Comparison of ENCODE assay signal across 15 cellular contexts in the genomic region with DNA sequence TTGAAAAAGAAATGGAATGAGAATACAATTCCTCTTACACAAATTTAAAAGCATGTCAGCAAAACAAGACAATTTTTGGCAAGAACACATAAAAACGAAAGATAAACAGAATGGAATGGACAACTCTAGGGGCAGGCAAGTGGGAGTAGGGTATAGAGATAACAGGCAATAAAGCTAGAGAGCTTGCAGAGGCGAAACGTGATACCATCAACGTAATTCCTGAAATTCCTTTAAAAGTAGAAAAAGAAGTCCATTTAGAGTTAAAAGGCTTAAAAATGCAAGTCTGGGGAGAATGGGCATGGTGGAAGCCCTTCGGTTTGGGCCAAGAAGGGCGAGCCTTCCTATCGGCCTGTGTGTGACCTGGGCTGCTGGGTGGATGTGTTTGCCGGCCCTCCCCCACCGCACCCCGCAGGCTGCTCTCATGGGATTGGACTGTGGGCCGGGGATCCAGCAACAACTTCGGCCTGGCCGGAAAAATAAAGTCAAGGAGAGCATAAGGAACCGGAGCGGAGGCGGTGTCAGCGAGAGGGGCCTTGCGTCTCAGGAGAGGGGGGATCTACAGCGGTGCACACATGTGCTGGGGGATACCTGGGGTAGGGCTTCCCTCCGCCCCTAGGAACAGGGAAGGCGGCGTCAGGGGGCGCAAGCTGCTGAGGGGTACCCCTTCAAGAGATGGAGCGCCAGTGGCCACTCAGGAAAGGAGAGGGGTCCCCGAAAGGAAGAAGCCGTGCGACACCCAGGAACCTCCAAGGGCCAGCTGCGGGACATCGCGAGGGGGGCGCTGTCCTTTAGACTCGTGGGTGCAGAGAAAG. TPM values are rescaled to one million over a fixed set of nuclear protein-coding genes. Genes with fewer than 3 reads are reported as not detected.
DNase-seq lines count a peak whose midpoint lies in the region; ATAC-seq, FAIRE-seq and TF ChIP-seq lines count a peak whose summit lies in the region.
"Had no signal": no experiment of that assay in that cellular context is flagged by ENCODE, and none has a peak within 500 bp of the region (broad histone marks: within the 10 kb centered on the region; RNA-seq: fewer than 3 reads in every experiment).

No MANE protein-coding gene starts in this region.

- intact Hi-C loops in Right ventricle myocardium inferior (cut with DNase I), result no loop called here
- intact Hi-C loops in left lung (cut with DNase I), result no loop called here
- intact Hi-C loops in uterus (cut with DNase I; ENCODE audit: low total_unique reads), result no loop called here

- H2BK15ac ChIP-seq in H1 (ENCODE audit: low read length), result 0 out of 2 replicates have a peak overlapping the region, but pooled peaks have one; percentile 72

- WGBS in H1 (ENCODE audit: extremely low coverage in 1 of 2, insufficient coverage in 1 of 2, insufficient read length in 1 of 2, insufficient replicate concordance in 2 of 2, low coverage in 1 of 2, low lambda C conversion rate in 2 of 2, missing lambda C conversion rate in 1 of 2), 2 experiments, result 19% methylated on average over 31 of the region's 32 CpGs; no CpG with 5 or more reads in 1 of the 2 experiments

- no peak overlapping the region for H4K5ac ChIP-seq in H1 (ENCODE audit: insufficient read length, low read depth, low read length)

- peaks cover 4 to 14% of the 10 kb centered on the region in 2 donors for H3K4me1 Mint-ChIP-seq in stimulated activated naive B cell treated with anti-CD40 and anti-IgM and Interleukin-4, amounts not matched to agents 10 μg/mL and 1 μg/mL and 100 μg/mL, for 72 hours

- H3K79me2 ChIP-seq in H1 (ENCODE audit: control insufficient read depth in 1 of 2, insufficient read depth in 2 of 2, low read length in 2 of 2), result no peaks in the 10 kb centered on the region

- H3K23ac ChIP-seq in H1 (ENCODE audit: insufficient read length), result no peak overlapping the region

- H3K9me3 ChIP-seq in right atrium auricular region, result no peaks in the 10 kb centered on the region
- H3K9me3 ChIP-seq in H1 (ENCODE audit: insufficient read depth in 2 of 2, low read depth in 1 of 2, low read length in 1 of 2), result no peaks in the 10 kb centered on the region; a peak in 1 of 4 replicates
- no peaks in the 10 kb centered on the region for H3K9me3 ChIP-seq in left lung
- no peaks in the 10 kb centered on the region for H3K9me3 ChIP-seq in uterus
- H3K9me3 ChIP-seq: BE2C, esophagus squamous epithelium, spleen had no signal

- H3K27ac ChIP-seq in right atrium auricular region (no peak overlapping the region), H1 (ENCODE audit: low read depth, low read length) (no peak overlapping the region), left lung (no peak overlapping the region), uterus (peak overlapping the region; percentile 75 to 98)
- H3K27ac ChIP-seq: esophagus squamous epithelium had no signal

- peaks cover 3% of the 10 kb centered on the region; the same call in 1 of the 2 replicates for H3K23me2 ChIP-seq in H1 (ENCODE audit: low read depth, low read length)

- no peak overlapping the region for H3K56ac ChIP-seq in H1 (replicated peaks; ENCODE audit: insufficient read length, low read depth, low read length)

- H3K4ac ChIP-seq in H1 (replicated peaks; ENCODE audit: insufficient read length, low read depth, low read length), result no peak overlapping the region

- H2AK5ac ChIP-seq in H1 (ENCODE audit: low read depth, low read length), result no peak overlapping the region

- H4K8ac ChIP-seq in H1 (ENCODE audit: extremely low read depth, insufficient read depth, low read length), result peak overlapping the region; percentile 75

- ATAC-seq in Right ventricle myocardium inferior, result peak; percentile 39
- ATAC-seq in left lung, result peak; percentile 39
- no peak for ATAC-seq in HG03432 (IDR thresholded peaks at IDR 0.05; ENCODE audit: unreplicated experiment)
- no peak for ATAC-seq in stimulated activated naive B cell treated with anti-CD40 and anti-IgM and Interleukin-4, amounts not matched to agents 10 μg/mL and 1 μg/mL and 100 μg/mL, for 72 hours (replicated peaks)

- no peaks in the 10 kb centered on the region for H3K36me3 Mint-ChIP-seq in stimulated activated naive B cell treated with anti-CD40 and anti-IgM and Interleukin-4, amounts not matched to agents 10 μg/mL and 1 μg/mL and 100 μg/mL, for 72 hours
- H3K36me3 Mint-ChIP-seq: activated naive CD4-positive, alpha-beta T cell treated with anti-CD3 and anti-CD28 coated beads, Interleukin-2, amount 50 U/mL, for 72 hours had no signal

- DNase-seq in Right ventricle myocardium inferior (ENCODE audit: missing footprints), result peak; percentile 48
- DNase-seq in right atrium auricular region (ENCODE audit: low spot score), result no peak
- peak in 1 of 2 experiments; percentile 70 for DNase-seq in H1 (ENCODE audit: low read depth in 1 of 2, low spot score in 2 of 2)
- no peak for DNase-seq in left lung
- DNase-seq in uterus, result peak; percentile 58 to 71
- DNase-seq in NAMALWA (ENCODE audit: low spot score), result no peak
- no peak for DNase-seq in stimulated activated naive B cell treated with anti-CD40 and anti-IgM and Interleukin-4, amounts not matched to agents 10 μg/mL and 1 μg/mL and 100 μg/mL, for 72 hours
- DNase-seq: activated CD4-positive, CD25-positive, alpha-beta regulatory T cell treated with anti-CD3 and anti-CD28 coated beads, Interleukin-2, amount 50 U/mL, for 72 hours; BE2C; esophagus squamous epithelium; NCI-H2171 treated with DMSO at 0.1 percent for 48 hours; spleen had no signal

- H4K20me1 ChIP-seq in H1 (replicated peaks in 1 of 2; ENCODE audit: control insufficient read depth in 1 of 2, insufficient read depth in 2 of 2, low read length in 2 of 2), result no peaks in the 10 kb centered on the region

- no peak overlapping the region; the same call in none of the 2 replicates for H2AFZ ChIP-seq in H1 (ENCODE audit: low read length)

- H3K4me1 ChIP-seq in right atrium auricular region, result peaks cover 0 to 12% of the 10 kb centered on the region in 2 donors
- H3K4me1 ChIP-seq in H1 (replicated peaks in 1 of 4; ENCODE audit: control insufficient read depth in 3 of 4, insufficient read depth in 4 of 4, low read length in 3 of 4), result peaks cover 0 to 14% (median 9%) of the 10 kb centered on the region in 4 experiments; a peak in 6 of 7 replicates
- peaks cover 0 to 12% of the 10 kb centered on the region in 2 donors for H3K4me1 ChIP-seq in left lung
- peaks cover 0 to 4% of the 10 kb centered on the region in 2 donors for H3K4me1 ChIP-seq in uterus
- H3K4me1 ChIP-seq: BE2C had no signal

- H3K27me3 Mint-ChIP-seq in stimulated activated naive B cell treated with anti-CD40 and anti-IgM and Interleukin-4, amounts not matched to agents 10 μg/mL and 1 μg/mL and 100 μg/mL, for 72 hours, result peaks cover 36 to 58% of the 10 kb centered on the region in 2 donors

- H2BK120ac ChIP-seq in H1 (replicated peaks; ENCODE audit: low read depth, low read length), result no peak overlapping the region

- H3K27me3 ChIP-seq in right atrium auricular region (peaks cover 8 to 11% of the 10 kb centered on the region in 2 donors), H1 (replicated peaks in 1 of 4; ENCODE audit: control insufficient read depth in 3 of 4, extremely low read depth in 1 of 4, insufficient read depth in 3 of 4, low read length in 3 of 4) (peaks cover 20 to 39% (median 31%) of the 10 kb centered on the region in 4 experiments), left lung (peaks cover 9 to 37% of the 10 kb centered on the region in 2 donors), uterus (no peaks in the 10 kb centered on the region)
- H3K27me3 ChIP-seq: BE2C had no signal

- TF ChIP-seq CTCF in right atrium auricular region (IDR thresholded peaks at IDR 0.05), result no peak
- no peak for TF ChIP-seq CTCF in H1 (IDR thresholded peaks at IDR 0.05; ENCODE audit: control extremely low read depth in 1 of 3, insufficient read depth in 1 of 3, low read depth in 1 of 3, low read length in 3 of 3)
- no peak for TF ChIP-seq CTCF in left lung (IDR thresholded peaks at IDR 0.05)
- no peak for TF ChIP-seq CTCF in uterus (IDR thresholded peaks at IDR 0.05)

- H3K4me3 ChIP-seq in right atrium auricular region (no peak overlapping the region), H1 (ENCODE audit: extremely low read depth in 1 of 4, insufficient read depth in 2 of 4, low read depth in 3 of 4, low read length in 4 of 4) (peak overlapping the region; percentile 15 to 57 (median 28)), left lung (no peak overlapping the region), uterus (peak overlapping the region; percentile 12 to 27)
- H3K4me3 ChIP-seq: esophagus squamous epithelium, spleen had no signal

- POLR2A ChIA-PET in H1 (lab: Charles Lee; ENCODE audit: partially characterized antibody), result interaction anchor here (1.4 to 2.8 kb wide), 3 partner anchors 20 to 226 kb away, joined by 4 to 10 read pairs (median 4); a partner anchor contains a TSS

- H2BK20ac ChIP-seq in H1 (ENCODE audit: low read length), result no peak overlapping the region

- no peak overlapping the region for H3K18ac ChIP-seq in H1 (ENCODE audit: extremely low read depth, low read length)

- H4K91ac ChIP-seq in H1 (replicated peaks; ENCODE audit: insufficient read length, low read length), result no peak overlapping the region

- H3K79me1 ChIP-seq in H1 (ENCODE audit: low read depth, low read length), result no peaks in the 10 kb centered on the region

- H2BK5ac ChIP-seq in H1 (ENCODE audit: low read depth, low read length), result no peak overlapping the region; the same call in 1 of the 2 replicates

- H3K9me3 Mint-ChIP-seq in stimulated activated naive B cell treated with anti-CD40 and anti-IgM and Interleukin-4, amounts not matched to agents 10 μg/mL and 1 μg/mL and 100 μg/mL, for 72 hours, result no peaks in the 10 kb centered on the region
- H3K9me3 Mint-ChIP-seq: activated naive CD4-positive, alpha-beta T cell treated with anti-CD3 and anti-CD28 coated beads, Interleukin-2, amount 50 U/mL, for 72 hours had no signal

- H3K27ac Mint-ChIP-seq in stimulated activated naive B cell treated with anti-CD40 and anti-IgM and Interleukin-4, amounts not matched to agents 10 μg/mL and 1 μg/mL and 100 μg/mL, for 72 hours, result no peak overlapping the region
- H3K27ac Mint-ChIP-seq: activated naive CD4-positive, alpha-beta T cell treated with anti-CD3 and anti-CD28 coated beads, Interleukin-2, amount 50 U/mL, for 72 hours had no signal

- TF ChIP-seq POLR2A in H1 (IDR thresholded peaks at IDR 0.05; ENCODE audit: control extremely low read depth in 1 of 2, low read depth in 2 of 2, low read length in 2 of 2) (no peak), uterus (IDR thresholded peaks at IDR 0.05) (no peak)

- no peak for FAIRE-seq in H1 (lab: Jason Lieb, UNC)

- H3K9ac ChIP-seq in H1 (replicated peaks in 1 of 4; ENCODE audit: extremely low read depth in 1 of 4, low read depth in 3 of 4, low read length in 3 of 4), result no peak overlapping the region

- CTCF ChIA-PET in H1 (lab: Charles Lee; ENCODE audit: partially characterized antibody), result interaction anchor here (0.7 to 1.7 kb wide), 3 partner anchors 24 to 135 kb away, joined by 3 to 4 read pairs (median 4); no protein-coding TSS in a partner anchor

- no peak overlapping the region; the same call in 1 of the 2 replicates for H2BK12ac ChIP-seq in H1 (ENCODE audit: low read depth, low read length)

- no peak overlapping the region for H3K14ac ChIP-seq in H1 (ENCODE audit: insufficient read length)

- TF ChIP-seq RAD21 in H1 (IDR thresholded peaks at IDR 0.05 in 1 of 2, conservative IDR thresholded peaks at IDR 0.05 in 1 of 2; ENCODE audit: low read depth in 2 of 2, low read length in 2 of 2), result no peak; a peak in 1 of 4 replicates

- TF ChIP-seq EP300 in H1 (IDR thresholded peaks at IDR 0.05; ENCODE audit: borderline replicate concordance in 1 of 2, low read depth in 2 of 2, low read length in 2 of 2), result no peak

- peak overlapping the region; percentile 72 to 76 for H3K4me2 ChIP-seq in H1 (ENCODE audit: insufficient read depth in 1 of 2, low read depth in 2 of 2, low read length in 2 of 2)

- H3K36me3 ChIP-seq in right atrium auricular region, result no peaks in the 10 kb centered on the region
- 0 out of 8 replicates have a peak, but pooled peaks cover 0 to 2% (median 0%) of the 10 kb centered on the region in 4 experiments for H3K36me3 ChIP-seq in H1 (ENCODE audit: control insufficient read depth in 2 of 4, insufficient read depth in 4 of 4, low read length in 3 of 4)
- no peaks in the 10 kb centered on the region for H3K36me3 ChIP-seq in left lung
- no peaks in the 10 kb centered on the region for H3K36me3 ChIP-seq in uterus
- H3K36me3 ChIP-seq: BE2C, esophagus squamous epithelium, spleen had no signal

- no peak overlapping the region for H3K4me3 Mint-ChIP-seq in stimulated activated naive B cell treated with anti-CD40 and anti-IgM and Interleukin-4, amounts not matched to agents 10 μg/mL and 1 μg/mL and 100 μg/mL, for 72 hours

RNA-seq across cellular contexts. Expression of a gene that starts 4.1 kb away (rescaled TPM):
- not detected for total RNA-seq in Right ventricle myocardium inferior
- not detected for total RNA-seq in right atrium auricular region
- total RNA-seq in H1 (2021; fragmentation: NEBNext Ultra II Directional; extraction: Animal tissue kit (Norgen Biotek cat#: 25700)), result not detected in 2 replicates
- not detected in 2 replicates for polyA plus RNA-seq in H1 (2011; rRNA removed)
- polyA plus RNA-seq in H1 (2011; cell fraction: cytosol; rRNA removed), result not detected
- polyA plus RNA-seq in H1 (2011; cell fraction: nucleus; rRNA removed), result not detected
- polyA plus RNA-seq in H1 (2012, experiment 1 of 2), result not detected in 4 replicates
- not detected for polyA plus RNA-seq in H1 (2012, experiment 2 of 2)
- polyA plus RNA-seq in H1 (2013, experiment 1 of 2), result not detected
- polyA plus RNA-seq in H1 (2013, experiment 2 of 2), result not detected
- polyA minus RNA-seq in H1 (2011; rRNA and poly(A)+ RNA removed), result not detected in 2 replicates
- not detected for polyA minus RNA-seq in H1 (2011; cell fraction: cytosol; rRNA and poly(A)+ RNA removed)
- not detected for polyA minus RNA-seq in H1 (2011; cell fraction: nucleus; rRNA and poly(A)+ RNA removed)
- total RNA-seq in left lung, result not detected
- not detected for total RNA-seq in uterus
- total RNA-seq: activated naive CD4-positive, alpha-beta T cell treated with anti-CD3 and anti-CD28 coated beads, Interleukin-2, amount 50 U/mL, for 72 hours; esophagus squamous epithelium; mononuclear cell; spleen had no signal
- polyA plus RNA-seq: spleen had no signal

RNA-seq across cellular contexts. Expression of a gene that starts 5.5 kb away (rescaled TPM):
- not detected for total RNA-seq in Right ventricle myocardium inferior
- total RNA-seq in right atrium auricular region, result not detected
- total RNA-seq in H1 (2021; fragmentation: NEBNext Ultra II Directional; extraction: Animal tissue kit (Norgen Biotek cat#: 25700)), result not detected in 2 replicates
- not detected in 2 replicates for polyA plus RNA-seq in H1 (2011; rRNA removed)
- polyA plus RNA-seq in H1 (2011; cell fraction: cytosol; rRNA removed), result not detected
- not detected for polyA plus RNA-seq in H1 (2011; cell fraction: nucleus; rRNA removed)
- not detected in 4 replicates for polyA plus RNA-seq in H1 (2012, experiment 1 of 2)
- not detected for polyA plus RNA-seq in H1 (2012, experiment 2 of 2)
- not detected for polyA plus RNA-seq in H1 (2013, experiment 1 of 2)
- polyA plus RNA-seq in H1 (2013, experiment 2 of 2), result not detected
- polyA minus RNA-seq in H1 (2011; rRNA and poly(A)+ RNA removed), result not detected in 2 replicates
- not detected for polyA minus RNA-seq in H1 (2011; cell fraction: cytosol; rRNA and poly(A)+ RNA removed)
- not detected for polyA minus RNA-seq in H1 (2011; cell fraction: nucleus; rRNA and poly(A)+ RNA removed)
- total RNA-seq in left lung, result not detected
- not detected for total RNA-seq in uterus
- total RNA-seq: activated naive CD4-positive, alpha-beta T cell treated with anti-CD3 and anti-CD28 coated beads, Interleukin-2, amount 50 U/mL, for 72 hours; esophagus squamous epithelium; mononuclear cell; spleen had no signal
- polyA plus RNA-seq: spleen had no signal

RNA-seq across cellular contexts. Expression of a gene that starts 19.9 kb away (rescaled TPM):
- 2.3 TPM for total RNA-seq in Right ventricle myocardium inferior
- 1 to 10 TPM; 2.9 to 4.4 TPM for total RNA-seq in right atrium auricular region
- total RNA-seq in H1 (2021; fragmentation: NEBNext Ultra II Directional; extraction: Animal tissue kit (Norgen Biotek cat#: 25700)), result 28.8 and 31.3 TPM in 2 replicates
- polyA plus RNA-seq in H1 (2011; rRNA removed), result 81.9 and 90.9 TPM in 2 replicates
- polyA plus RNA-seq in H1 (2011; cell fraction: cytosol; rRNA removed), result 59.0 TPM
- 231 TPM for polyA plus RNA-seq in H1 (2011; cell fraction: nucleus; rRNA removed)
- 37.0 to 65.6 TPM (median 56.2 TPM) in 4 replicates for polyA plus RNA-seq in H1 (2012, experiment 1 of 2)
- 42.0 TPM for polyA plus RNA-seq in H1 (2012, experiment 2 of 2)
- polyA plus RNA-seq in H1 (2013, experiment 1 of 2), result 45.5 TPM
- polyA plus RNA-seq in H1 (2013, experiment 2 of 2), result 41.6 TPM
- 26.2 and 29.4 TPM in 2 replicates for polyA minus RNA-seq in H1 (2011; rRNA and poly(A)+ RNA removed)
- 18.1 TPM for polyA minus RNA-seq in H1 (2011; cell fraction: cytosol; rRNA and poly(A)+ RNA removed)
- polyA minus RNA-seq in H1 (2011; cell fraction: nucleus; rRNA and poly(A)+ RNA removed), result 25.0 TPM
- 10 to 100 TPM in 1 of 2 donors, 1 to 10 TPM in 1; 8.1 to 25.8 TPM for total RNA-seq in left lung
- 100 to 1,000 TPM in 1 of 4 donors, 10 to 100 TPM in 3; 15.3 to 154 (median 19.1) TPM for total RNA-seq in uterus

RNA-seq across cellular contexts. Expression of a gene that starts 20.2 kb away (rescaled TPM):
- total RNA-seq in Right ventricle myocardium inferior (10.7 TPM), right atrium auricular region (10 to 100 TPM in 1 of 2 donors, 1 to 10 TPM in 1; 8.3 to 10.0 TPM), left lung (10 to 100 TPM; 34.3 to 39.2 TPM), uterus (10 to 100 TPM; 13.5 to 43.6 (median 31.3) TPM)
- total RNA-seq in H1 (2021; fragmentation: NEBNext Ultra II Directional; extraction: Animal tissue kit (Norgen Biotek cat#: 25700)), result 13.4 and 14.6 TPM in 2 replicates
- 18.9 and 30.8 TPM in 2 replicates for polyA plus RNA-seq in H1 (2011; rRNA removed)
- polyA plus RNA-seq in H1 (2011; cell fraction: cytosol; rRNA removed), result 21.9 TPM
- polyA plus RNA-seq in H1 (2011; cell fraction: nucleus; rRNA removed), result 97.9 TPM
- 11.9 to 22.8 TPM (median 19.8 TPM) in 4 replicates for polyA plus RNA-seq in H1 (2012, experiment 1 of 2)
- 11.9 TPM for polyA plus RNA-seq in H1 (2012, experiment 2 of 2)
- polyA plus RNA-seq in H1 (2013, experiment 1 of 2), result 21.5 TPM
- polyA plus RNA-seq in H1 (2013, experiment 2 of 2), result 21.1 TPM
- polyA minus RNA-seq in H1 (2011; rRNA and poly(A)+ RNA removed), result 2.6 and 3.8 TPM in 2 replicates
- 7.5 TPM for polyA minus RNA-seq in H1 (2011; cell fraction: cytosol; rRNA and poly(A)+ RNA removed)
- 9.9 TPM for polyA minus RNA-seq in H1 (2011; cell fraction: nucleus; rRNA and poly(A)+ RNA removed)

RNA-seq across cellular contexts. Expression of a gene that starts 20.3 kb away (rescaled TPM):
- total RNA-seq in Right ventricle myocardium inferior (18.0 TPM), right atrium auricular region (10 to 100 TPM; 12.8 to 16.4 TPM), left lung (10 to 100 TPM; 38.6 to 42.7 TPM), uterus (10 to 100 TPM in 3 of 4 donors, 1 to 10 TPM in 1; 5.9 to 48.6 (median 37.9) TPM)
- total RNA-seq in H1 (2021; fragmentation: NEBNext Ultra II Directional; extraction: Animal tissue kit (Norgen Biotek cat#: 25700)), result 22.6 and 25.9 TPM in 2 replicates
- 23.8 and 26.8 TPM in 2 replicates for polyA plus RNA-seq in H1 (2011; rRNA removed)
- polyA plus RNA-seq in H1 (2011; cell fraction: cytosol; rRNA removed), result 27.6 TPM
- 100 TPM for polyA plus RNA-seq in H1 (2011; cell fraction: nucleus; rRNA removed)
- polyA plus RNA-seq in H1 (2012, experiment 1 of 2), result 23.2 to 34.5 TPM (median 32.4 TPM) in 4 replicates
- polyA plus RNA-seq in H1 (2012, experiment 2 of 2), result 16.8 TPM
- polyA plus RNA-seq in H1 (2013, experiment 1 of 2), result 13.7 TPM
- polyA plus RNA-seq in H1 (2013, experiment 2 of 2), result 12.5 TPM
- polyA minus RNA-seq in H1 (2011; rRNA and poly(A)+ RNA removed), result 25.5 and 26.0 TPM in 2 replicates
- 16.0 TPM for polyA minus RNA-seq in H1 (2011; cell fraction: cytosol; rRNA and poly(A)+ RNA removed)
- polyA minus RNA-seq in H1 (2011; cell fraction: nucleus; rRNA and poly(A)+ RNA removed), result 23.4 TPM

Comparison
In these comparisons a context has a peak if more than half of its experiments do, and no peak if none do; other contexts are left out.
1. DNase-seq: peak in Right ventricle myocardium inferior (single experiment) and uterus (2 of 2); none in right atrium auricular region (single experiment), left lung (0 of 2), NAMALWA (single experiment) and stimulated activated naive B cell treated with anti-CD40 and anti-IgM and Interleukin-4, amounts not matched to agents 10 μg/mL and 1 μg/mL and 100 μg/mL, for 72 hours (single experiment).
2. ATAC-seq: peak in Right ventricle myocardium inferior (single experiment) and left lung (single experiment); none in HG03432 (single experiment) and stimulated activated naive B cell treated with anti-CD40 and anti-IgM and Interleukin-4, amounts not matched to agents 10 μg/mL and 1 μg/mL and 100 μg/mL, for 72 hours (0 of 2).
3. H3K27ac ChIP-seq: peak in uterus (2 of 2); none in right atrium auricular region (0 of 2), H1 (single experiment) and left lung (0 of 2).
4. H3K4me3 ChIP-seq: peak in H1 (4 of 4) and uterus (2 of 2); none in right atrium auricular region (0 of 2) and left lung (0 of 2).